1 cellular context compared by ENCODE assay signal in the genomic region with DNA sequence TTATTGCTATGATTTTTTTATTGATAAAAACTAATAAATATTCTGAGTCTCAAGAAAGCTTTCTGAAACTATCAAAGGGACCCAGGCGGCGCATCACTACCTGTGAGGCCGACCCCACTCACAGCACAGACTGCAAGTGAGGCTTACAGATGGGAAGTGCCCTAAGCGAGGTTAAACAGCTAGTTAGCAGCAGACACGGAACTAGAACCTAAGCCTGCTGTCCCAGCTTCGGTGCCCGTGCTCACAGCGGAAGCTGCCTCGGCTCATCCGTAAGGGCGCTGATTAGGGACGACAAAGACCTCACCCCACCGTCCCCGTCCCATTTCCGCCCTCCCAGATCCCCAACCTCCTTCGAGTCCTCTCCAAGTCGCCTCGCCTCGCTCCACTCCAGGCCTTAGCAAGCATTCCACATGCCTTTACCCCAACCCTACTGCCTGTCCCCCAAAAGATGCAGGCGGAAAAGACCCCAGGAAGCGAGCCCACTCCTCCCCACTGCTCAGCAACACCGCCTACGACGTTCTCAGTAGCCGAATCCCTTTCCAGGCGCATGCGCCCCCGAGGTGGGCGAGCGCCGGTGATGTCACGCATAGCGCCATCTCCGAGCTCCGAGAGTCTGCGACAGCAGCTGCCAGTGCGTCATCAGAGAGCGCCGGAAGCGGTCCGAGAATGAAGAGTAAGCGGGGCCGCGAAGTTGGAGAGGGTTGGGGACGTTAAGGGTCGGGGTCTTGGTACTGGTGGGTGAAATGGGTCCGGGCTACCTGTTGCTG.
TF ChIP-seq lines count a peak whose summit lies in the region.

A gene with protein sequence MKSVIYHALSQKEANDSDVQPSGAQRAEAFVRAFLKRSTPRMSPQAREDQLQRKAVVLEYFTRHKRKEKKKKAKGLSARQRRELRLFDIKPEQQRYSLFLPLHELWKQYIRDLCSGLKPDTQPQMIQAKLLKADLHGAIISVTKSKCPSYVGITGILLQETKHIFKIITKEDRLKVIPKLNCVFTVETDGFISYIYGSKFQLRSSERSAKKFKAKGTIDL (plus strand): TSS at position 631 of the 767 bp plus-strand sequence. CDS start 36 bp downstream, at position 667.

TF ChIP-seq in K562, 482 proteins besides CTCF, POLR2A, EP300 and RAD21 (continued from another document and continues in another):
- TF ChIP-seq GMEB1 (CRISPR knock-in tag; IDR thresholded peaks at IDR 0.05) (0 out of 2 replicates have a peak, but pooled peaks have one; percentile 15), GABPB1 (CRISPR knock-in tag; IDR thresholded peaks at IDR 0.05) (peak; percentile 93), ZNF3 (CRISPR knock-in tag; IDR thresholded peaks at IDR 0.05) (no peak), NR1H2 (CRISPR knock-in tag; IDR thresholded peaks at IDR 0.05) (no peak), ARID2 (IDR thresholded peaks at IDR 0.05) (no peak; the same call in 1 of the 2 replicates), ARID1B (IDR thresholded peaks at IDR 0.05) (peak; percentile 51; the same call in 1 of the 2 replicates), POLR3A (IDR thresholded peaks at IDR 0.05; ENCODE audit: borderline replicate concordance, extremely low read depth, insufficient read depth, insufficient read length) (no peak), PCBP1 (IDR thresholded peaks at IDR 0.05; ENCODE audit: low read depth, low read length, poor library complexity, severe bottlenecking) (peak; percentile 29), ZNF407 (IDR thresholded peaks at IDR 0.05; ENCODE audit: low read depth) (peak; percentile 33; the same call in 1 of the 2 replicates), ZNF707 (CRISPR knock-in tag; conservative IDR thresholded peaks at IDR 0.05) (no peak), NELFE (IDR thresholded peaks at IDR 0.05; ENCODE audit: insufficient read depth, insufficient read length) (no peak), NONO (IDR thresholded peaks at IDR 0.05; ENCODE audit: low read depth in 2 of 2, low read length in 1 of 2) (no peak), ZNF695 (CRISPR knock-in tag; IDR thresholded peaks at IDR 0.05) (no peak), POLR2G (IDR thresholded peaks at IDR 0.05; ENCODE audit: low read depth, low read length) (peak; percentile 97), TAL1 (IDR thresholded peaks at IDR 0.05) (no peak), TEAD2 (tag; IDR thresholded peaks at IDR 0.05) (no peak), LCOR (CRISPR knock-in tag; IDR thresholded peaks at IDR 0.05) (no peak), NR4A1 (CRISPR knock-in tag; IDR thresholded peaks at IDR 0.05) (no peak), NR4A1 (tag; IDR thresholded peaks at IDR 0.05) (no peak), NFIC (IDR thresholded peaks at IDR 0.05) (peak; percentile 75), E4F1 (CRISPR knock-in tag; IDR thresholded peaks at IDR 0.05; ENCODE audit: borderline replicate concordance) (peak; percentile 28; the same call in 1 of the 2 replicates), KHSRP (IDR thresholded peaks at IDR 0.05) (peak; percentile 95), ZKSCAN8 (CRISPR knock-in tag; IDR thresholded peaks at IDR 0.05) (no peak), ZBTB7A (IDR thresholded peaks at IDR 0.05; ENCODE audit: borderline replicate concordance, control insufficient read depth, low read depth, low read length) (peak; percentile 93), ZBTB26 (CRISPR knock-in tag; IDR thresholded peaks at IDR 0.05) (peak; percentile 78; the same call in 1 of the 2 replicates), DACH1 (IDR thresholded peaks at IDR 0.05; ENCODE audit: partially characterized antibody) (peak; percentile 71), CBFB (CRISPR knock-in tag; IDR thresholded peaks at IDR 0.05) (no peak), SRSF3 (IDR thresholded peaks at IDR 0.05; ENCODE audit: insufficient read depth, low read length) (no peak), RFX5 (IDR thresholded peaks at IDR 0.05; ENCODE audit: low read depth, low read length) (no peak), ZZZ3 (IDR thresholded peaks at IDR 0.05) (no peak), KAT2B (IDR thresholded peaks at IDR 0.05; ENCODE audit: low read depth, low read length) (no peak), L3MBTL2 (IDR thresholded peaks at IDR 0.05) (peak; percentile 39; the same call in 1 of the 2 replicates), ELF2 (CRISPR knock-in tag; IDR thresholded peaks at IDR 0.05) (peak; percentile 100), POLR2AphosphoS5 (IDR thresholded peaks at IDR 0.05; ENCODE audit: control insufficient read depth, insufficient read depth, low read depth, low read length) (peak; percentile 96), CBFA2T2 (conservative IDR thresholded peaks at IDR 0.05) (no peak), SP2 (IDR thresholded peaks at IDR 0.05; ENCODE audit: extremely low read depth, low read depth, low read length, poor library complexity, severe bottlenecking) (no peak), ZEB2 (IDR thresholded peaks at IDR 0.05) (no peak)
- TF ChIP-seq, protein P1, sequence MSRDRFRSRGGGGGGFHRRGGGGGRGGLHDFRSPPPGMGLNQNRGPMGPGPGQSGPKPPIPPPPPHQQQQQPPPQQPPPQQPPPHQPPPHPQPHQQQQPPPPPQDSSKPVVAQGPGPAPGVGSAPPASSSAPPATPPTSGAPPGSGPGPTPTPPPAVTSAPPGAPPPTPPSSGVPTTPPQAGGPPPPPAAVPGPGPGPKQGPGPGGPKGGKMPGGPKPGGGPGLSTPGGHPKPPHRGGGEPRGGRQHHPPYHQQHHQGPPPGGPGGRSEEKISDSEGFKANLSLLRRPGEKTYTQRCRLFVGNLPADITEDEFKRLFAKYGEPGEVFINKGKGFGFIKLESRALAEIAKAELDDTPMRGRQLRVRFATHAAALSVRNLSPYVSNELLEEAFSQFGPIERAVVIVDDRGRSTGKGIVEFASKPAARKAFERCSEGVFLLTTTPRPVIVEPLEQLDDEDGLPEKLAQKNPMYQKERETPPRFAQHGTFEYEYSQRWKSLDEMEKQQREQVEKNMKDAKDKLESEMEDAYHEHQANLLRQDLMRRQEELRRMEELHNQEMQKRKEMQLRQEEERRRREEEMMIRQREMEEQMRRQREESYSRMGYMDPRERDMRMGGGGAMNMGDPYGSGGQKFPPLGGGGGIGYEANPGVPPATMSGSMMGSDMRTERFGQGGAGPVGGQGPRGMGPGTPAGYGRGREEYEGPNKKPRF (IDR thresholded peaks at IDR 0.05; ENCODE audit: low read depth, low read length): no peak
- TF ChIP-seq, protein P2, sequence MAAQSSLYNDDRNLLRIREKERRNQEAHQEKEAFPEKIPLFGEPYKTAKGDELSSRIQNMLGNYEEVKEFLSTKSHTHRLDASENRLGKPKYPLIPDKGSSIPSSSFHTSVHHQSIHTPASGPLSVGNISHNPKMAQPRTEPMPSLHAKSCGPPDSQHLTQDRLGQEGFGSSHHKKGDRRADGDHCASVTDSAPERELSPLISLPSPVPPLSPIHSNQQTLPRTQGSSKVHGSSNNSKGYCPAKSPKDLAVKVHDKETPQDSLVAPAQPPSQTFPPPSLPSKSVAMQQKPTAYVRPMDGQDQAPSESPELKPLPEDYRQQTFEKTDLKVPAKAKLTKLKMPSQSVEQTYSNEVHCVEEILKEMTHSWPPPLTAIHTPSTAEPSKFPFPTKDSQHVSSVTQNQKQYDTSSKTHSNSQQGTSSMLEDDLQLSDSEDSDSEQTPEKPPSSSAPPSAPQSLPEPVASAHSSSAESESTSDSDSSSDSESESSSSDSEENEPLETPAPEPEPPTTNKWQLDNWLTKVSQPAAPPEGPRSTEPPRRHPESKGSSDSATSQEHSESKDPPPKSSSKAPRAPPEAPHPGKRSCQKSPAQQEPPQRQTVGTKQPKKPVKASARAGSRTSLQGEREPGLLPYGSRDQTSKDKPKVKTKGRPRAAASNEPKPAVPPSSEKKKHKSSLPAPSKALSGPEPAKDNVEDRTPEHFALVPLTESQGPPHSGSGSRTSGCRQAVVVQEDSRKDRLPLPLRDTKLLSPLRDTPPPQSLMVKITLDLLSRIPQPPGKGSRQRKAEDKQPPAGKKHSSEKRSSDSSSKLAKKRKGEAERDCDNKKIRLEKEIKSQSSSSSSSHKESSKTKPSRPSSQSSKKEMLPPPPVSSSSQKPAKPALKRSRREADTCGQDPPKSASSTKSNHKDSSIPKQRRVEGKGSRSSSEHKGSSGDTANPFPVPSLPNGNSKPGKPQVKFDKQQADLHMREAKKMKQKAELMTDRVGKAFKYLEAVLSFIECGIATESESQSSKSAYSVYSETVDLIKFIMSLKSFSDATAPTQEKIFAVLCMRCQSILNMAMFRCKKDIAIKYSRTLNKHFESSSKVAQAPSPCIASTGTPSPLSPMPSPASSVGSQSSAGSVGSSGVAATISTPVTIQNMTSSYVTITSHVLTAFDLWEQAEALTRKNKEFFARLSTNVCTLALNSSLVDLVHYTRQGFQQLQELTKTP (IDR thresholded peaks at IDR 0.05; ENCODE audit: low read depth in 1 of 2, partially characterized antibody in 2 of 2): peak in 1 of 2 experiments; percentile 76
